Comparison of ENCODE assay signal across 1 cellular context in genomic region chr7:19378340-19378704, GRCh38.
TF ChIP-seq lines count a peak whose summit lies in the region.

No MANE protein-coding gene starts in this region.

TF ChIP-seq in IMR-90, 13 proteins besides CTCF, POLR2A, EP300 and RAD21:
- no peak for TF ChIP-seq ELK1 (IDR thresholded peaks at IDR 0.05; ENCODE audit: borderline replicate concordance, low read depth, low read length)
